In genomic region chr5:14156611-14157493, GRCh38 we compare ENCODE assay signal across 8 cellular contexts. TPM values are rescaled to one million over a fixed set of nuclear protein-coding genes. Genes with fewer than 3 reads are reported as not detected.
DNase-seq lines count a peak whose midpoint lies in the region; ATAC-seq and TF ChIP-seq lines count a peak whose summit lies in the region.

No MANE protein-coding gene starts in this region.

- no peak for TF ChIP-seq CTCF in astrocyte of the spinal cord (IDR thresholded peaks at IDR 0.05; ENCODE audit: low read depth, low read length)

- peak; percentile 22 for DNase-seq in NCI-H1436 (lab: John Stamatoyannopoulos, UW)
- peak; percentile 98 for DNase-seq in astrocyte of the spinal cord (ENCODE audit: low read depth, low spot score)
- no peak for DNase-seq in putamen (ENCODE audit: low spot score)
- no peak for DNase-seq in OCI-M1 (lab: John Stamatoyannopoulos, UW)
- DNase-seq in occipital lobe (lab: John Stamatoyannopoulos, UW): no peak

- H3K9me3 ChIP-seq in mesodermal cell (ENCODE audit: control insufficient read depth, low read length): no peaks in the 10 kb centered on the region

- 56 to 61% methylated on average over 4 to 7 of the region's 9 CpGs for WGBS in mesodermal cell (ENCODE audit: insufficient coverage in 2 of 2), 2 experiments

- peak overlapping the region; percentile 97 for H3K27ac ChIP-seq in mesodermal cell (ENCODE audit: low read depth, low read length, severe bottlenecking)

- H3K4me3 ChIP-seq in astrocyte of the spinal cord (ENCODE audit: low read depth, low read length) (peak overlapping the region; percentile 28), mesodermal cell (ENCODE audit: extremely low read depth, insufficient read depth, low read length, poor library complexity, severe bottlenecking) (peak overlapping the region; percentile 6)

- H3K36me3 ChIP-seq in mesodermal cell (ENCODE audit: control insufficient read depth, insufficient read depth, low read length): peaks cover 13% of the 10 kb centered on the region

- peaks cover 63% of the 10 kb centered on the region for H3K4me1 ChIP-seq in mesodermal cell (ENCODE audit: control insufficient read depth, insufficient read depth, low read length, poor library complexity, severe bottlenecking)

- in situ Hi-C loops in astrocyte of the spinal cord (cut with HindIII; ENCODE audit: low sequenced_read_pairs): no loop called here

- ATAC-seq in GM18499 (IDR thresholded peaks at IDR 0.05; ENCODE audit: insufficient read depth, unreplicated experiment): peak; percentile 64
- ATAC-seq in HG02571 (IDR thresholded peaks at IDR 0.05; ENCODE audit: unreplicated experiment): peak; percentile 68

RNA-seq across cellular contexts. Expression of gene TRIO, which starts 13.7 kb away (rescaled TPM):
- polyA plus RNA-seq in mesodermal cell (2013, experiment 1 of 2): 49.7 TPM
- polyA plus RNA-seq in mesodermal cell (2013, experiment 2 of 2): 42.9 TPM
- total RNA-seq in occipital lobe: 381 TPM

Comparison
In these comparisons a context has a peak if more than half of its experiments do, and no peak if none do; other contexts are left out.
1. DNase-seq: peak in NCI-H1436 (single experiment) and astrocyte of the spinal cord (single experiment); none in putamen (single experiment), OCI-M1 (single experiment) and occipital lobe (single experiment).